In genomic region chr7:64562621-64563275, GRCh38 we compare ENCODE assay signal across 8 cellular contexts. TPM values are rescaled to one million over a fixed set of nuclear protein-coding genes. Genes with fewer than 3 reads are reported as not detected.
DNase-seq lines count a peak whose midpoint lies in the region; ATAC-seq and TF ChIP-seq lines count a peak whose summit lies in the region.

TSS of gene ZNF680 (minus strand) at chr7:64563071. CDS start at chr7:64562954, 117 bp downstream.

- no peak for TF ChIP-seq CTCF in colonic mucosa (IDR thresholded peaks at IDR 0.05)

- peak within 1 kb of the TSS; percentile 72 for H3K27ac ChIP-seq in colonic mucosa

- no peaks in the 10 kb centered on the region for H3K36me3 ChIP-seq in colonic mucosa

- peak within 1 kb of the TSS; percentile 83 for H3K4me3 ChIP-seq in colonic mucosa

- ATAC-seq in GM19035 (IDR thresholded peaks at IDR 0.05; ENCODE audit: unreplicated experiment) (peak; percentile 99), HG03342 (IDR thresholded peaks at IDR 0.05; ENCODE audit: unreplicated experiment) (peak; percentile 100)

- H3K27me3 ChIP-seq in colonic mucosa = no peaks in the 10 kb centered on the region

- intact Hi-C loops in colonic mucosa (cut with DNase I) = loop anchor here (10.0 kb wide), 1 partner anchor 248 kb away; the partner anchor contains the start of gene ZNF736

- H3K9ac ChIP-seq in colonic mucosa (ENCODE audit: low read depth in 2 of 2, low read length in 2 of 2) = peak within 1 kb of the TSS; percentile 64 to 70

- DNase-seq in AML-193 (lab: John Stamatoyannopoulos, UW) (peak; percentile 91 to 95), NCI-H446 (lab: John Stamatoyannopoulos, UW) (peak; percentile 80 to 86), colonic mucosa (peak; percentile 97), left kidney (ENCODE audit: low read depth, low spot score) (peak; percentile 99)
- DNase-seq in activated CD4-positive, alpha-beta T cell treated with anti-CD3 and anti-CD28 coated beads for 48 hours = peak; percentile 92
- DNase-seq in stimulated activated CD4-positive, alpha-beta T cell treated with anti-CD3 and anti-CD28 coated beads, Interleukin-2, amount 100 ng/mL, for 4 hours (ENCODE audit: low read depth) = peak; percentile 81

- H3K4me1 ChIP-seq in colonic mucosa = no peaks in the 10 kb centered on the region

- H3K9me3 ChIP-seq in colonic mucosa = no peaks in the 10 kb centered on the region

RNA-seq across cellular contexts. Expression of gene ZNF680, which starts in this region (rescaled TPM):
- total RNA-seq in colonic mucosa = 10 to 100 TPM in 1 of 2 donors, 1 to 10 TPM in 1; 7.2 to 11.4 TPM

Comparison
In these comparisons a context has a peak if more than half of its experiments do, and no peak if none do; other contexts are left out.
1. Peak in every context shown above with its lines: DNase-seq, ATAC-seq, H3K4me3 ChIP-seq and H3K27ac ChIP-seq.